ENCODE assay signal across 25 cellular contexts in the genomic region with DNA sequence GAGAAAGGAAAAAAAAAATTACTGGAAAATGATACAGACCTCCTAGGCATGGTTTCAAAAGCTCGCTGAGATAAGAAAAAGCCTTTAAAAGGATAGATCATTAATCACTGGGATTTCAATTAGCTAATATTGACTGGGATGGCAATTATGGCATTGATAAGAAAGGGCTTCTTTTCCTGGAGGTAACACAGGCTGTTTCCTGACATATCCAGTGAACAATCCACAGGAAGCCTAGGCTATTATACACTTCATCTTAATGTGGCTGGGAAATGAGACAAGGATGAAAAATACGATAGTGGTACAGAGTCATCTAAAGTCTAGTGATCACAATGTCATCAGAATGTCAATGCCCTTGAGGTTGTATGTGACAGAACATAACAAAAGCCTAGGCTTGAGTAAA.
"Had no signal": no experiment of that assay in that cellular context is flagged by ENCODE, and none has a peak within 500 bp of the region (broad histone marks: within the 10 kb centered on the region; RNA-seq: fewer than 3 reads in every experiment).

No MANE protein-coding gene starts in this region.

- H3K36me3 Mint-ChIP-seq: activated CD4-positive, alpha-beta memory T cell treated with anti-CD3 and anti-CD28 coated beads for 36 hours; activated naive CD8-positive, alpha-beta T cell had no signal

- ATAC-seq: activated T-cell treated with anti-CD3 and anti-CD28 coated beads, Interleukin-2, amount 50 U/mL, for 4 hours; K562; Panc1; Right ventricle myocardium inferior had no signal

- H3K27ac Mint-ChIP-seq: activated CD4-positive, alpha-beta memory T cell treated with anti-CD3 and anti-CD28 coated beads for 36 hours; activated CD4-positive, alpha-beta T cell treated with anti-CD3 and anti-CD28 coated beads, Interleukin-2, amount 10 ng/mL, durations not matched to agents 7 days and 5 days; activated naive CD4-positive, alpha-beta T cell treated with anti-CD3 and anti-CD28 coated beads for 36 hours; activated naive CD8-positive, alpha-beta T cell had no signal

- H3K36me3 ChIP-seq: brain microvascular endothelial cell, cardiac muscle cell had no signal

- H3K27me3 Mint-ChIP-seq: activated CD4-positive, alpha-beta memory T cell treated with anti-CD3 and anti-CD28 coated beads for 36 hours; activated CD4-positive, alpha-beta T cell treated with anti-CD3 and anti-CD28 coated beads, Interleukin-2, amount 10 ng/mL, durations not matched to agents 7 days and 5 days; activated naive CD8-positive, alpha-beta T cell had no signal

- H3K4me1 Mint-ChIP-seq: activated CD4-positive, alpha-beta T cell treated with anti-CD3 and anti-CD28 coated beads, Interleukin-2, amount 10 ng/mL, durations not matched to agents 7 days and 5 days had no signal

- H3K4me3 ChIP-seq: cardiac muscle cell, K562 had no signal

- H3K4me3 Mint-ChIP-seq: activated CD4-positive, alpha-beta memory T cell treated with anti-CD3 and anti-CD28 coated beads for 36 hours; activated CD4-positive, alpha-beta T cell treated with anti-CD3 and anti-CD28 coated beads, Interleukin-2, amount 10 ng/mL, durations not matched to agents 7 days and 5 days; activated naive CD4-positive, alpha-beta T cell treated with anti-CD3 and anti-CD28 coated beads for 36 hours; activated naive CD8-positive, alpha-beta T cell; activated T-cell treated with anti-CD3 and anti-CD28 coated beads, Interleukin-2, amount 50 U/mL, for 4 hours had no signal

- DNase-seq: activated CD4-positive, alpha-beta memory T cell treated with anti-CD3 and anti-CD28 coated beads for 36 hours; activated CD4-positive, alpha-beta T cell treated with anti-CD3 and anti-CD28 coated beads, Interleukin-2, amount 10 ng/mL, durations not matched to agents 7 days and 5 days; activated CD4-positive, CD25-positive, alpha-beta regulatory T cell; activated CD8-positive, alpha-beta memory T cell treated with anti-CD3 and anti-CD28 coated beads for 24 hours; activated gamma-delta T cell; activated naive CD4-positive, alpha-beta T cell treated with anti-CD3 and anti-CD28 coated beads for 36 hours; activated T-cell treated with anti-CD3 and anti-CD28 coated beads, Interleukin-2, amount 50 U/mL, for 4 hours; amygdala; brain microvascular endothelial cell; MM.1S; NCI-H1105; NCI-H1694; NCI-H345; NCI-H510A treated with DMSO at 0.1 percent for 48 hours; NCI-H774; NK-92 treated with Interleukin-12 subunit alpha and Interleukin-12 subunit beta, amount 100 ng/mL, for 24 hours; OCI-M1; RPMI8226; T-helper 2 cell; T1000 had no signal

- H3K27me3 ChIP-seq: brain microvascular endothelial cell, cardiac muscle cell had no signal
